ENCODE assay signal across 19 cellular contexts in genomic region chr10:67433276-67433675, GRCh38.
"Had no signal": no experiment of that assay in that cellular context is flagged by ENCODE, and none has a peak within 500 bp of the region (broad histone marks: within the 10 kb centered on the region; RNA-seq: fewer than 3 reads in every experiment).

No MANE protein-coding gene starts in this region.

- H3K4me3 ChIP-seq: dorsolateral prefrontal cortex, hepatocyte, psoas muscle, right lobe of liver, stomach, thoracic aorta, transverse colon had no signal

- H3K9me3 ChIP-seq: psoas muscle, right lobe of liver, stomach, thoracic aorta, transverse colon had no signal

- H3K36me3 ChIP-seq: right lobe of liver, stomach, thoracic aorta, transverse colon had no signal

- H3K27ac Mint-ChIP-seq: naive thymus-derived CD4-positive, alpha-beta T cell; nephron progenitor cell had no signal

- H3K27ac ChIP-seq: dorsolateral prefrontal cortex, hepatocyte, psoas muscle, right lobe of liver, stomach, thoracic aorta, transverse colon had no signal

- H3K4me1 Mint-ChIP-seq: naive thymus-derived CD4-positive, alpha-beta T cell; nephron progenitor cell had no signal

- H3K4me3 Mint-ChIP-seq: naive thymus-derived CD4-positive, alpha-beta T cell; nephron progenitor cell had no signal

- H3K4me1 ChIP-seq: right lobe of liver, stomach, transverse colon had no signal

- ATAC-seq: left colon; left ventricle myocardium superior; naive thymus-derived CD4-positive, alpha-beta T cell; psoas muscle; right lobe of liver had no signal

- DNase-seq: cortex of kidney; dorsolateral prefrontal cortex; effector CD8-positive, alpha-beta T cell; foreskin melanocyte; head of caudate nucleus; left colon; left ventricle myocardium superior; naive thymus-derived CD4-positive, alpha-beta T cell; nephron progenitor cell; psoas muscle; retina; right lobe of liver; stimulated activated CD4-positive, alpha-beta T cell treated with anti-CD3 and anti-CD28 coated beads, Interleukin-4, amount 100 ng/mL, for 24 hours; stimulated activated naive CD4-positive, alpha-beta T cell; stomach; substantia nigra; transverse colon had no signal

- H3K27me3 ChIP-seq: dorsolateral prefrontal cortex, hepatocyte, right lobe of liver, stomach, transverse colon had no signal
